20 cellular contexts compared by ENCODE assay signal in genomic region chr4:3518511-3518880, GRCh38. TPM values are rescaled to one million over a fixed set of nuclear protein-coding genes. Genes with fewer than 3 reads are reported as not detected.
"Had no signal": no experiment of that assay in that cellular context is flagged by ENCODE, and none has a peak within 500 bp of the region (broad histone marks: within the 10 kb centered on the region; RNA-seq: fewer than 3 reads in every experiment).

No MANE protein-coding gene starts in this region.

- H3K27ac ChIP-seq: SK-N-MC had no signal

- H3K4me3 ChIP-seq: SK-N-MC had no signal

- DNase-seq: activated CD4-positive, alpha-beta memory T cell treated with anti-CD3 and anti-CD28 coated beads for 36 hours; activated CD4-positive, alpha-beta T cell treated with anti-CD3 and anti-CD28 coated beads, Interleukin-2, amount 10 ng/mL, durations not matched to agents 7 days and 5 days; activated CD4-positive, CD25-positive, alpha-beta regulatory T cell; activated CD8-positive, alpha-beta memory T cell treated with anti-CD3 and anti-CD28 coated beads for 24 hours; activated effector memory CD4-positive, alpha-beta T cell treated with anti-CD3 and anti-CD28 coated beads, Interleukin-2, amount 50 U/mL, for 16 hours; activated naive CD4-positive, alpha-beta T cell treated with Interleukin-2 at 50 U/mL for 16 hours; activated naive CD8-positive, alpha-beta T cell treated with anti-CD3 and anti-CD28 coated beads for 36 hours; activated T-cell treated with anti-CD3 and anti-CD28 coated beads, Interleukin-2, amount 50 U/mL, for 4 hours; caudate nucleus; Kasumi-1; KBM-7; NCI-H146; NCI-H187 treated with DMSO at 0.1 percent for 48 hours; NCI-H2081 treated with DMSO at 0.1 percent for 48 hours; NCI-H446; NCI-H524; PC-3; T1000 had no signal

- ATAC-seq: activated T-cell treated with anti-CD3 and anti-CD28 coated beads, Interleukin-2, amount 50 U/mL, for 4 hours; PC-3; T-cell had no signal

- H3K4me3 Mint-ChIP-seq: activated CD4-positive, alpha-beta memory T cell treated with anti-CD3 and anti-CD28 coated beads for 36 hours; activated CD4-positive, alpha-beta T cell treated with anti-CD3 and anti-CD28 coated beads, Interleukin-2, amount 10 ng/mL, durations not matched to agents 7 days and 5 days; activated naive CD8-positive, alpha-beta T cell treated with anti-CD3 and anti-CD28 coated beads for 36 hours; activated T-cell treated with anti-CD3 and anti-CD28 coated beads, Interleukin-2, amount 50 U/mL, for 4 hours; T-cell had no signal

- H3K4me1 Mint-ChIP-seq: activated CD4-positive, alpha-beta T cell treated with anti-CD3 and anti-CD28 coated beads, Interleukin-2, amount 10 ng/mL, durations not matched to agents 7 days and 5 days; activated naive CD8-positive, alpha-beta T cell treated with anti-CD3 and anti-CD28 coated beads for 36 hours; T-cell had no signal

- H3K27me3 Mint-ChIP-seq: activated CD4-positive, alpha-beta memory T cell treated with anti-CD3 and anti-CD28 coated beads for 36 hours; activated CD4-positive, alpha-beta T cell treated with anti-CD3 and anti-CD28 coated beads, Interleukin-2, amount 10 ng/mL, durations not matched to agents 7 days and 5 days; activated naive CD8-positive, alpha-beta T cell treated with anti-CD3 and anti-CD28 coated beads for 36 hours; T-cell had no signal

- H3K27ac Mint-ChIP-seq: activated CD4-positive, alpha-beta memory T cell treated with anti-CD3 and anti-CD28 coated beads for 36 hours; activated CD4-positive, alpha-beta T cell treated with anti-CD3 and anti-CD28 coated beads, Interleukin-2, amount 10 ng/mL, durations not matched to agents 7 days and 5 days; activated naive CD8-positive, alpha-beta T cell treated with anti-CD3 and anti-CD28 coated beads for 36 hours; T-cell had no signal

- H3K9me3 Mint-ChIP-seq: activated CD4-positive, alpha-beta memory T cell treated with anti-CD3 and anti-CD28 coated beads for 36 hours; activated CD4-positive, alpha-beta T cell treated with anti-CD3 and anti-CD28 coated beads, Interleukin-2, amount 10 ng/mL, durations not matched to agents 7 days and 5 days; activated naive CD8-positive, alpha-beta T cell treated with anti-CD3 and anti-CD28 coated beads for 36 hours; activated T-cell treated with anti-CD3 and anti-CD28 coated beads, Interleukin-2, amount 50 U/mL, for 4 hours; T-cell had no signal

RNA-seq across cellular contexts. Expression of gene DOK7, which starts 55.4 kb away (rescaled TPM):
- total RNA-seq: activated CD4-positive, alpha-beta memory T cell treated with anti-CD3 and anti-CD28 coated beads for 36 hours; activated CD4-positive, alpha-beta T cell treated with anti-CD3 and anti-CD28 coated beads, Interleukin-2, amount 10 ng/mL, durations not matched to agents 7 days and 5 days; activated naive CD8-positive, alpha-beta T cell treated with anti-CD3 and anti-CD28 coated beads for 36 hours; activated T-cell treated with anti-CD3 and anti-CD28 coated beads, Interleukin-2, amount 50 U/mL, for 4 hours had no signal
